Comparison of ENCODE assay signal across 8 cellular contexts in the genomic region with DNA sequence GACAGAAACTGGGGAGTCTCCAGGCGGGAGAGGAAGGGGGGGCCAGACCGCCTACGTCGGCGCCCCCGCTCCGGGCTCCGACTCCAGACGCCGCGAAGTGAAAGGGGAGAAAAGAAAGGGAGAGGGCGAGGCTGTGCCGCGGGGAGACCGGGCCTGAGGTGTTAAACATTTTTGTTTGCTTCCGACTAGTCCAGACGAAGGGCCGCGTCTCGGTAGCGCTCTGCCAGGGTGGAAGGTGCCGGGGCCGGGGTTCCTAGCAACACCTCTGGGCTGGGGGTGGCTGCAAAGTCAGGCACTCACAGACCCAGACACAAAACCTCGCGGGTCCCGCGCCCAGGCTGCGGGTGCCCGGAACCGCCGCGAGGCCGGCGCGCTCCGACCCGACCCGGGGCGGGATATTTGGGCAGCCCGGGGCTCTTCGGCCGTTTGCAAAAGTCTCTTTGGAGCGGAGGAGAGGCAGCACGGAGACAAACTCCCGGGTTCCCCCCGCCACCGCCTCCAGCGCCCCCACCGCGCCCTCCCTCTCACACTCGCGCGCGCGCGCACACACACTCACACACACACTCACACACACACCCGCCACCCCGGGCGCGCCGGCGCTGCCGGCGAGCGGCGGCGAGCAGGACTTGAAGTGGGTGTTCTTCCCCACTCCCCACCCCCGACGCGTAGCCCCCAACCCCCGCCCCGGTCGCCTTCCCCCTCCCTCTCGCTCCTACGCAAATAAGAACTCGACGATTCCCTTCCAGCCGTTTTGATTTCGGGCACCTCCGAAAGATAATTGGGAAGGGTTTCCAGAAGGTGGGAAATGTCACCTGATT. TPM values are rescaled to one million over a fixed set of nuclear protein-coding genes. Genes with fewer than 3 reads are reported as not detected.
DNase-seq lines count a peak whose midpoint lies in the region; ATAC-seq and TF ChIP-seq lines count a peak whose summit lies in the region.

No MANE protein-coding gene starts in this region.

- H3K27me3 Mint-ChIP-seq in Calu3 (ENCODE audit: unreplicated experiment): no peaks in the 10 kb centered on the region

- H3K36me3 Mint-ChIP-seq in Calu3 (ENCODE audit: insufficient read depth, unreplicated experiment): peaks cover 53% of the 10 kb centered on the region

- no peaks in the 10 kb centered on the region for H3K9me3 Mint-ChIP-seq in Calu3 (ENCODE audit: low read depth, unreplicated experiment)

- ATAC-seq in esophagus mucosa: peak; percentile 32
- ATAC-seq in GM21515 (IDR thresholded peaks at IDR 0.05; ENCODE audit: unreplicated experiment): no peak

- H3K4me1 Mint-ChIP-seq in Calu3 (ENCODE audit: low read depth, unreplicated experiment): peaks cover 15% of the 10 kb centered on the region

- H3K27me3 ChIP-seq in muscle layer of duodenum (ENCODE audit: low read depth, low read length) (peaks cover 7% of the 10 kb centered on the region), vagina (no peaks in the 10 kb centered on the region)

- peak overlapping the region; percentile 29 for H3K27ac Mint-ChIP-seq in Calu3 (ENCODE audit: unreplicated experiment)

- H3K4me3 ChIP-seq in muscle layer of duodenum (ENCODE audit: low read depth in 1 of 2, low read length in 2 of 2): peak overlapping the region; percentile 85 to 87
- peak overlapping the region; percentile 53 to 71 for H3K4me3 ChIP-seq in vagina

- DNase-seq in Calu3 (peak; percentile 65), Kasumi-1 (lab: John Stamatoyannopoulos, UW) (peak; percentile 20 to 43), vagina (ENCODE audit: extremely low spot score in 2 of 2) (no peak), putamen (ENCODE audit: low spot score) (no peak)
- peak; percentile 23 to 35 for DNase-seq in activated CD4-positive, alpha-beta T cell treated with anti-CD3 and anti-CD28 coated beads, Interleukin-2, amount 50 U/mL, for 48 hours

- intact Hi-C loops in Calu3 (cut with micrococcal nuclease; ENCODE audit: unreplicated experiment): loop anchor here (2.0 to 5.0 kb wide), 6 partner anchors 48 to 739 kb away; no protein-coding TSS in a partner anchor
- intact Hi-C loops in vagina (cut with DNase I): loop anchor here (10.0 kb wide), 1 partner anchor 735 kb away; no protein-coding TSS in a partner anchor

- H3K4me3 Mint-ChIP-seq in Calu3 (ENCODE audit: low read depth, unreplicated experiment): peak overlapping the region; percentile 78

- TSS peak; percentile 78 for BruUV-seq in Calu3 (replicated peaks; lab: Mats Ljungman, UMichigan)

- TF ChIP-seq POLR2A in vagina (IDR thresholded peaks at IDR 0.05): no peak

- CTCF ChIA-PET in Calu3 (lab: Charles Lee): interaction anchor here (0.6 kb wide), 1 partner anchor 34 kb away, joined by 3 read pairs; no protein-coding TSS in a partner anchor

- no peak for TF ChIP-seq CTCF in Calu3 (IDR thresholded peaks at IDR 0.05; ENCODE audit: unreplicated experiment)
- no peak for TF ChIP-seq CTCF in vagina (IDR thresholded peaks at IDR 0.05)

- H3K9me3 ChIP-seq in muscle layer of duodenum (ENCODE audit: control insufficient read depth in 1 of 2, low read length in 2 of 2): no peaks in the 10 kb centered on the region
- no peaks in the 10 kb centered on the region for H3K9me3 ChIP-seq in vagina

- H3K27ac ChIP-seq in muscle layer of duodenum (ENCODE audit: low read length) (no peak overlapping the region), vagina (peak overlapping the region; percentile 77)

- H3K4me1 ChIP-seq in muscle layer of duodenum (ENCODE audit: control insufficient read depth in 1 of 2, insufficient read depth in 2 of 2, low read length in 2 of 2): peaks cover 7 to 9% of the 10 kb centered on the region in 2 donors
- H3K4me1 ChIP-seq in vagina: peaks cover 28% of the 10 kb centered on the region

- H3K36me3 ChIP-seq in muscle layer of duodenum (ENCODE audit: control insufficient read depth in 1 of 2, insufficient read depth in 2 of 2, low read length in 2 of 2) (peaks cover 0 to 4% of the 10 kb centered on the region in 2 donors), vagina (no peaks in the 10 kb centered on the region)

RNA-seq across cellular contexts. Expression of gene FST, which starts 0.6 kb away (rescaled TPM):
- total RNA-seq in Calu3 (2022) (19.4 and 19.6 TPM in 2 replicates), esophagus mucosa (2.7 TPM), vagina (5.6 TPM)

Comparison
In these comparisons a context has a peak if more than half of its experiments do, and no peak if none do; other contexts are left out.
1. DNase-seq: peak in Calu3 (single experiment), Kasumi-1 (2 of 2) and activated CD4-positive, alpha-beta T cell treated with anti-CD3 and anti-CD28 coated beads, Interleukin-2, amount 50 U/mL, for 48 hours (2 of 2); none in vagina (0 of 2) and putamen (single experiment).